8 cellular contexts compared by ENCODE assay signal in genomic region chr22:46122511-46122971, GRCh38. TPM values are rescaled to one million over a fixed set of nuclear protein-coding genes. Genes with fewer than 3 reads are reported as not detected.
DNase-seq lines count a peak whose midpoint lies in the region; ATAC-seq and TF ChIP-seq lines count a peak whose summit lies in the region.

No MANE protein-coding gene starts in this region.

- H3K4me1 ChIP-seq in right atrium auricular region (peaks cover 0 to 20% of the 10 kb centered on the region in 2 donors), skeletal muscle tissue (ENCODE audit: control insufficient read depth in 3 of 3, insufficient read depth in 3 of 3, low read length in 3 of 3) (peaks cover 7 to 17% (median 9%) of the 10 kb centered on the region in 3 donors)

- peak overlapping the region; percentile 12 for H3K27ac ChIP-seq in C4-2B
- no peak overlapping the region for H3K27ac ChIP-seq in HL-60 (replicated peaks)
- no peak overlapping the region for H3K27ac ChIP-seq in right atrium auricular region
- H3K27ac ChIP-seq in skeletal muscle tissue (ENCODE audit: low read depth, low read length) = no peak overlapping the region

- TF ChIP-seq CTCF in C4-2B (conservative IDR thresholded peaks at IDR 0.05) = peak; percentile 95
- TF ChIP-seq CTCF in HL-60 (IDR thresholded peaks at IDR 0.05; ENCODE audit: insufficient read depth, low read length) = peak; percentile 81
- TF ChIP-seq CTCF in right atrium auricular region (IDR thresholded peaks at IDR 0.05) = peak; percentile 93 to 98

- H3K9ac ChIP-seq in skeletal muscle tissue (ENCODE audit: low read depth in 1 of 3, low read length in 3 of 3) = peak overlapping the region in 2 of 3 donors; percentile 36 to 40

- H3K27me3 Mint-ChIP-seq in T-helper 17 cell = no peaks in the 10 kb centered on the region

- H3K36me3 ChIP-seq in right atrium auricular region (no peaks in the 10 kb centered on the region), skeletal muscle tissue (ENCODE audit: control insufficient read depth in 3 of 3, insufficient read depth in 3 of 3, low read length in 3 of 3) (no peaks in the 10 kb centered on the region)

- H3K27ac Mint-ChIP-seq in T-helper 17 cell = no peak overlapping the region

- no peak overlapping the region for H3K4me3 Mint-ChIP-seq in T-helper 17 cell

- ATAC-seq in T-helper 17 cell (peak; percentile 77), GM21737 (IDR thresholded peaks at IDR 0.05; ENCODE audit: unreplicated experiment) (no peak)

- peak; percentile 44 to 58 for DNase-seq in HL-60 (ENCODE audit: low read depth in 1 of 2, low spot score in 1 of 2)
- DNase-seq in T-helper 17 cell = peak; percentile 54 to 66 (median 64)
- DNase-seq in amniotic epithelial cell (ENCODE audit: low read depth) = peak; percentile 27
- DNase-seq in right atrium auricular region (ENCODE audit: low spot score) = no peak
- no peak for DNase-seq in NCI-H187 treated with DMSO at 0.1 percent for 48 hours (lab: John Stamatoyannopoulos, UW)

- peaks cover 10% of the 10 kb centered on the region for H3K4me1 Mint-ChIP-seq in T-helper 17 cell

- H3K4me3 ChIP-seq in HL-60 (replicated peaks; ENCODE audit: insufficient read depth, low read length) (no peak overlapping the region), right atrium auricular region (no peak overlapping the region), skeletal muscle tissue (ENCODE audit: low read length in 3 of 3) (peak overlapping the region in 1 of 3 donors; percentile 41)

- H3K27me3 ChIP-seq in HL-60 (ENCODE audit: insufficient read depth, poor library complexity, severe bottlenecking) = no peaks in the 10 kb centered on the region
- no peaks in the 10 kb centered on the region for H3K27me3 ChIP-seq in right atrium auricular region
- H3K27me3 ChIP-seq in skeletal muscle tissue (ENCODE audit: control insufficient read depth in 3 of 3, insufficient read depth in 3 of 3, low read length in 3 of 3) = no peaks in the 10 kb centered on the region

- H3K9me3 ChIP-seq in T-helper 17 cell (ENCODE audit: control insufficient read depth, low read length, poor library complexity, severe bottlenecking) = no peaks in the 10 kb centered on the region
- no peaks in the 10 kb centered on the region for H3K9me3 ChIP-seq in right atrium auricular region
- H3K9me3 ChIP-seq in skeletal muscle tissue (ENCODE audit: control insufficient read depth in 3 of 3, low read length in 3 of 3) = no peaks in the 10 kb centered on the region

- H3K36me3 Mint-ChIP-seq in T-helper 17 cell (ENCODE audit: low read depth) = no peaks in the 10 kb centered on the region

RNA-seq across cellular contexts. Expression of gene PPARA, which starts 27.8 kb away (rescaled TPM):
- 10 to 100 TPM; 11.7 to 12.3 TPM for total RNA-seq in T-helper 17 cell
- 10 to 100 TPM; 48.4 to 67.1 TPM for total RNA-seq in right atrium auricular region
- total RNA-seq in skeletal muscle tissue = 18.8 TPM

Comparison
In these comparisons a context has a peak if more than half of its experiments do, and no peak if none do; other contexts are left out.
1. DNase-seq: peak in HL-60 (2 of 2), T-helper 17 cell (3 of 3) and amniotic epithelial cell (single experiment); none in right atrium auricular region (single experiment) and NCI-H187 treated with DMSO at 0.1 percent for 48 hours (single experiment).
2. Peak in every context shown above with its lines, with median percentiles within 50 percentile points of each other: CTCF ChIP-seq.